ENCODE assay signal across 11 cellular contexts in genomic region chr1:19433610-19433999, GRCh38. TPM values are rescaled to one million over a fixed set of nuclear protein-coding genes. Genes with fewer than 3 reads are reported as not detected.
DNase-seq lines count a peak whose midpoint lies in the region; ATAC-seq and TF ChIP-seq lines count a peak whose summit lies in the region.
"Had no signal": no experiment of that assay in that cellular context is flagged by ENCODE, and none has a peak within 500 bp of the region (broad histone marks: within the 10 kb centered on the region; RNA-seq: fewer than 3 reads in every experiment).

No MANE protein-coding gene starts in this region.

- H3K4me3 Mint-ChIP-seq in activated T-cell treated with anti-CD3 and anti-CD28 coated beads, Interleukin-2, amount 50 U/mL, for 24 hours: no peak overlapping the region
- no peak overlapping the region for H3K4me3 Mint-ChIP-seq in central memory CD8-positive, alpha-beta T cell
- peak overlapping the region in 7 of 10 donors; percentile 1 to 53 (median 32) for H3K4me3 Mint-ChIP-seq in naive thymus-derived CD4-positive, alpha-beta T cell
- no peak overlapping the region for H3K4me3 Mint-ChIP-seq in Caco-2 (ENCODE audit: unreplicated experiment)

- peaks cover 46 to 73% of the 10 kb centered on the region in 2 donors for H3K4me1 ChIP-seq in naive thymus-derived CD4-positive, alpha-beta T cell (ENCODE audit: control insufficient read depth in 2 of 2, insufficient read depth in 2 of 2, low read length in 2 of 2)
- peaks cover 0 to 89% (median 79%) of the 10 kb centered on the region in 4 donors for H3K4me1 ChIP-seq in tibial nerve
- no peaks in the 10 kb centered on the region for H3K4me1 ChIP-seq in Caco-2

- no peak overlapping the region for H3K4me3 ChIP-seq in naive thymus-derived CD4-positive, alpha-beta T cell (ENCODE audit: low read length)
- H3K4me3 ChIP-seq in tibial nerve (no peak overlapping the region), Caco-2 (ENCODE audit: low read depth, low read length) (no peak overlapping the region)
- H3K4me3 ChIP-seq: A549 had no signal

- H3K27me3 ChIP-seq in naive thymus-derived CD4-positive, alpha-beta T cell (ENCODE audit: control insufficient read depth in 2 of 2, insufficient read depth in 2 of 2, low read length in 2 of 2): no peaks in the 10 kb centered on the region
- no peaks in the 10 kb centered on the region for H3K27me3 ChIP-seq in tibial nerve
- no peaks in the 10 kb centered on the region for H3K27me3 ChIP-seq in Caco-2 (replicated peaks; ENCODE audit: control insufficient read depth, insufficient read depth, low read length)

- intact Hi-C loops in naive thymus-derived CD4-positive, alpha-beta T cell (cut with micrococcal nuclease): no loop called here
- intact Hi-C loops in Caco-2 (cut with micrococcal nuclease; ENCODE audit: unreplicated experiment): no loop called here

- H3K9me3 Mint-ChIP-seq in activated T-cell treated with anti-CD3 and anti-CD28 coated beads, Interleukin-2, amount 50 U/mL, for 24 hours: no peaks in the 10 kb centered on the region
- no peaks in the 10 kb centered on the region for H3K9me3 Mint-ChIP-seq in central memory CD8-positive, alpha-beta T cell
- H3K9me3 Mint-ChIP-seq in naive thymus-derived CD4-positive, alpha-beta T cell: no peaks in the 10 kb centered on the region
- H3K9me3 Mint-ChIP-seq in Caco-2 (ENCODE audit: unreplicated experiment): no peaks in the 10 kb centered on the region

- no peaks in the 10 kb centered on the region for H3K27me3 Mint-ChIP-seq in activated T-cell treated with anti-CD3 and anti-CD28 coated beads, Interleukin-2, amount 50 U/mL, for 24 hours
- no peaks in the 10 kb centered on the region for H3K27me3 Mint-ChIP-seq in central memory CD8-positive, alpha-beta T cell
- no peaks in the 10 kb centered on the region for H3K27me3 Mint-ChIP-seq in naive thymus-derived CD4-positive, alpha-beta T cell
- H3K27me3 Mint-ChIP-seq in Caco-2 (ENCODE audit: insufficient read depth, unreplicated experiment): no peaks in the 10 kb centered on the region

- no TSS peak for BruUV-seq in Caco-2 (replicated peaks; lab: Mats Ljungman, UMichigan)

- DNase-seq in activated T-cell treated with anti-CD3 and anti-CD28 coated beads, Interleukin-2, amount 50 U/mL, for 24 hours: no peak
- DNase-seq in activated T-cell treated with anti-CD3 and anti-CD28 coated beads for 4 hours: no peak
- no peak for DNase-seq in central memory CD8-positive, alpha-beta T cell (ENCODE audit: low spot score in 2 of 2)
- DNase-seq in naive thymus-derived CD4-positive, alpha-beta T cell: no peak
- no peak for DNase-seq in tibial nerve (ENCODE audit: low spot score in 2 of 2)
- no peak for DNase-seq in Caco-2
- no peak for DNase-seq in EL
- DNase-seq: Kasumi-1; stimulated activated naive CD8-positive, alpha-beta T cell treated with anti-CD3 and anti-CD28 coated beads, Interleukin-15, Interleukin-2, amounts not matched to agents 100 U/mL and 50 U/mL, for 24 hours had no signal

- peaks cover 70% of the 10 kb centered on the region for H3K36me3 Mint-ChIP-seq in activated T-cell treated with anti-CD3 and anti-CD28 coated beads, Interleukin-2, amount 50 U/mL, for 24 hours (ENCODE audit: low read depth)
- H3K36me3 Mint-ChIP-seq in central memory CD8-positive, alpha-beta T cell (ENCODE audit: insufficient read depth): peaks cover 21% of the 10 kb centered on the region
- peaks cover 4 to 18% (median 8%) of the 10 kb centered on the region in 5 donors for H3K36me3 Mint-ChIP-seq in naive thymus-derived CD4-positive, alpha-beta T cell
- H3K36me3 Mint-ChIP-seq in Caco-2 (ENCODE audit: insufficient read depth, unreplicated experiment): peaks cover 29% of the 10 kb centered on the region

- POLR2A ChIA-PET in naive thymus-derived CD4-positive, alpha-beta T cell (lab: Charles Lee): interaction anchor here (0.6 to 1.3 kb wide), 2 partner anchors 11 to 53 kb away, joined by 3 read pairs; no protein-coding TSS in a partner anchor
- POLR2A ChIA-PET in Caco-2 (lab: Charles Lee): no interaction called here

- 45 to 54% methylated on average over 3 of the region's 3 CpGs for WGBS in tibial nerve, 2 donors

- no peak for TF ChIP-seq CTCF in tibial nerve (IDR thresholded peaks at IDR 0.05)
- TF ChIP-seq CTCF in Caco-2 (IDR thresholded peaks at IDR 0.05; ENCODE audit: insufficient read depth in 1 of 2, low read depth in 1 of 2, low read length in 1 of 2, severe bottlenecking in 1 of 2, unreplicated experiment in 1 of 2): no peak

- H3K27ac Mint-ChIP-seq in activated T-cell treated with anti-CD3 and anti-CD28 coated beads, Interleukin-2, amount 50 U/mL, for 24 hours: peak overlapping the region; percentile 73
- H3K27ac Mint-ChIP-seq in central memory CD8-positive, alpha-beta T cell (ENCODE audit: low read depth): peak overlapping the region; percentile 38
- peak overlapping the region in 6 of 9 donors; percentile 67 to 86 (median 68) for H3K27ac Mint-ChIP-seq in naive thymus-derived CD4-positive, alpha-beta T cell
- no peak overlapping the region for H3K27ac Mint-ChIP-seq in Caco-2 (ENCODE audit: unreplicated experiment)

- H3K4me1 Mint-ChIP-seq in activated T-cell treated with anti-CD3 and anti-CD28 coated beads, Interleukin-2, amount 50 U/mL, for 24 hours (ENCODE audit: low read depth): peaks cover 89% of the 10 kb centered on the region
- H3K4me1 Mint-ChIP-seq in central memory CD8-positive, alpha-beta T cell: peaks cover 83% of the 10 kb centered on the region
- peaks cover 71 to 95% (median 83%) of the 10 kb centered on the region in 7 donors for H3K4me1 Mint-ChIP-seq in naive thymus-derived CD4-positive, alpha-beta T cell
- H3K4me1 Mint-ChIP-seq in Caco-2 (ENCODE audit: low read depth, unreplicated experiment): peaks cover 6% of the 10 kb centered on the region

- no peak for ATAC-seq in central memory CD8-positive, alpha-beta T cell (replicated peaks; ENCODE audit: extremely low read depth, poor library complexity, severe bottlenecking)
- ATAC-seq in naive thymus-derived CD4-positive, alpha-beta T cell: no peak
- no peak for ATAC-seq in GM18907 (IDR thresholded peaks at IDR 0.05; ENCODE audit: unreplicated experiment)
- ATAC-seq: A549 had no signal

- no peak for TF ChIP-seq EP300 in tibial nerve (IDR thresholded peaks at IDR 0.05)

- H3K36me3 ChIP-seq in naive thymus-derived CD4-positive, alpha-beta T cell (ENCODE audit: control insufficient read depth in 2 of 3, insufficient read depth in 3 of 3, low read length in 3 of 3): peaks cover 0 to 14% (median 5%) of the 10 kb centered on the region in 3 experiments
- H3K36me3 ChIP-seq in tibial nerve (no peaks in the 10 kb centered on the region), Caco-2 (ENCODE audit: control insufficient read depth, insufficient read depth, low read length) (no peaks in the 10 kb centered on the region)

- TF ChIP-seq POLR2A in tibial nerve (IDR thresholded peaks at IDR 0.05): no peak

- CTCF ChIA-PET in naive thymus-derived CD4-positive, alpha-beta T cell (lab: Charles Lee): interaction anchor here (0.7 to 1.4 kb wide), 2 partner anchors 48 to 148 kb away, joined by 3 to 6 read pairs; no protein-coding TSS in a partner anchor
- CTCF ChIA-PET in Caco-2 (lab: Charles Lee): interaction anchor here (0.6 kb wide), 1 partner anchor 271 kb away, joined by 3 read pairs; no protein-coding TSS in a partner anchor

- no peaks in the 10 kb centered on the region for H3K9me3 ChIP-seq in naive thymus-derived CD4-positive, alpha-beta T cell (ENCODE audit: control insufficient read depth in 2 of 3, low read length in 3 of 3)
- H3K9me3 ChIP-seq in tibial nerve: no peaks in the 10 kb centered on the region
- no peaks in the 10 kb centered on the region for H3K9me3 ChIP-seq in Caco-2
- H3K9me3 ChIP-seq: A549 had no signal

- no peak overlapping the region for H3K27ac ChIP-seq in naive thymus-derived CD4-positive, alpha-beta T cell (ENCODE audit: low read depth, low read length)
- peak overlapping the region; percentile 8 to 92 (median 48) for H3K27ac ChIP-seq in tibial nerve
- H3K27ac ChIP-seq: A549 had no signal

RNA-seq across cellular contexts. Expression of gene CAPZB, which starts 51.7 kb away (rescaled TPM):
- total RNA-seq in naive thymus-derived CD4-positive, alpha-beta T cell: 100 to 1,000 TPM; 216 to 519 (median 264) TPM
- polyA plus RNA-seq in naive thymus-derived CD4-positive, alpha-beta T cell: 100 to 1,000 TPM; 522 to 559 TPM
- total RNA-seq in tibial nerve (100 to 1,000 TPM in 1 of 4 donors, 10 to 100 TPM in 3; 58.2 to 109 (median 96.7) TPM), Caco-2 (2022) (205 and 223 TPM in 2 replicates)

Comparison
In these comparisons a context has a peak if more than half of its experiments do, and no peak if none do; other contexts are left out.
1. H3K4me3 Mint-ChIP-seq: peak in naive thymus-derived CD4-positive, alpha-beta T cell (7 of 10); none in activated T-cell treated with anti-CD3 and anti-CD28 coated beads, Interleukin-2, amount 50 U/mL, for 24 hours (single experiment), central memory CD8-positive, alpha-beta T cell (single experiment) and Caco-2 (single experiment).